ENCODE assay signal across 25 cellular contexts in the genomic region with DNA sequence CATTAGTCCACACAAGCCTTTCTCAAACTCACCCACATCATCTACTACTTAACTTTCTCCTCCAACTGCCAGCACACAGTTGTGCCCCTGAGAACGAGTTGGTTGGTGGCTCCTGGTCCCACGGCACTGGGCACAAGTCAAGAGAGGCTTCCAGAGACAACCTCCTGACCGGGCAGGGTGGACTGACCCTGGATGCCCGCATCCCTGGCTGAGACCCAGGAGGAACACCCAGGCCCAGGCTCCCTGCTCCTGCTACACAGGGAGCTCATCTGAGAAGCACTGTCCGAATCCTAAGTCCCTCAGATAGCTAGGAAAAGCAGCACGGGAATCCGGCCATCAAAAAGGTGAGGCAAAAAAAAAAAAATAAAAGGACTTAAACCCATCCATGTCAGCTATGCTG.
"Had no signal": no experiment of that assay in that cellular context is flagged by ENCODE, and none has a peak within 500 bp of the region (broad histone marks: within the 10 kb centered on the region; RNA-seq: fewer than 3 reads in every experiment).

No MANE protein-coding gene starts in this region.

- H3K4me1 ChIP-seq: adrenal gland, breast epithelium, Peyer's patch, SJCRH30 had no signal

- H3K27ac Mint-ChIP-seq: activated CD4-positive, alpha-beta memory T cell treated with anti-CD3 and anti-CD28 coated beads for 36 hours; activated CD4-positive, alpha-beta T cell treated with anti-CD3 and anti-CD28 coated beads, Interleukin-2, amount 10 ng/mL, durations not matched to agents 7 days and 5 days; activated naive CD4-positive, alpha-beta T cell treated with anti-CD3 and anti-CD28 coated beads for 36 hours; activated naive CD8-positive, alpha-beta T cell treated with anti-CD3 and anti-CD28 coated beads, Interleukin-2, amount 10 ng/mL, durations not matched to agents 7 days and 5 days; WTC11 had no signal

- H3K4me3 ChIP-seq: adrenal gland, breast epithelium, Peyer's patch, SJCRH30 had no signal

- H3K9me2 ChIP-seq: SK-N-SH had no signal

- H3K27me3 Mint-ChIP-seq: activated CD4-positive, alpha-beta memory T cell treated with anti-CD3 and anti-CD28 coated beads for 36 hours; activated CD4-positive, alpha-beta T cell treated with anti-CD3 and anti-CD28 coated beads, Interleukin-2, amount 10 ng/mL, durations not matched to agents 7 days and 5 days; activated naive CD8-positive, alpha-beta T cell treated with anti-CD3 and anti-CD28 coated beads, Interleukin-2, amount 10 ng/mL, durations not matched to agents 7 days and 5 days had no signal

- H3K9me3 ChIP-seq: adrenal gland, breast epithelium, Peyer's patch, SJCRH30, SK-N-SH had no signal

- ATAC-seq: activated T-cell treated with anti-CD3 and anti-CD28 coated beads, Interleukin-2, amount 50 U/mL, for 4 hours; WTC11 had no signal

- H3K4me2 ChIP-seq: SK-N-SH had no signal

- H3K4me1 Mint-ChIP-seq: activated CD4-positive, alpha-beta T cell treated with anti-CD3 and anti-CD28 coated beads, Interleukin-2, amount 10 ng/mL, durations not matched to agents 7 days and 5 days; activated naive CD8-positive, alpha-beta T cell treated with anti-CD3 and anti-CD28 coated beads, Interleukin-2, amount 10 ng/mL, durations not matched to agents 7 days and 5 days; WTC11 had no signal

- H3K4me3 Mint-ChIP-seq: activated CD4-positive, alpha-beta memory T cell treated with anti-CD3 and anti-CD28 coated beads for 36 hours; activated CD4-positive, alpha-beta T cell treated with anti-CD3 and anti-CD28 coated beads, Interleukin-2, amount 10 ng/mL, durations not matched to agents 7 days and 5 days; activated naive CD4-positive, alpha-beta T cell treated with anti-CD3 and anti-CD28 coated beads for 36 hours; activated naive CD8-positive, alpha-beta T cell treated with anti-CD3 and anti-CD28 coated beads, Interleukin-2, amount 10 ng/mL, durations not matched to agents 7 days and 5 days; activated T-cell treated with anti-CD3 and anti-CD28 coated beads, Interleukin-2, amount 50 U/mL, for 4 hours; WTC11 had no signal

- DNase-seq: activated CD4-positive, alpha-beta memory T cell treated with anti-CD3 and anti-CD28 coated beads for 36 hours; activated CD4-positive, alpha-beta T cell treated with anti-CD3 and anti-CD28 coated beads, Interleukin-2, amount 10 ng/mL, durations not matched to agents 7 days and 5 days; activated CD4-positive, CD25-positive, alpha-beta regulatory T cell treated with anti-CD3 and anti-CD28 coated beads, Interleukin-2, amount 50 U/mL, for 72 hours; activated CD8-positive, alpha-beta memory T cell treated with anti-CD3 and anti-CD28 coated beads for 24 hours; activated gamma-delta T cell; activated naive CD4-positive, alpha-beta T cell treated with anti-CD3 and anti-CD28 coated beads for 36 hours; activated naive CD8-positive, alpha-beta T cell treated with anti-CD3 and anti-CD28 coated beads, Interleukin-2, amount 10 ng/mL, durations not matched to agents 7 days and 5 days; activated T-cell treated with anti-CD3 and anti-CD28 coated beads, Interleukin-2, amount 50 U/mL, for 4 hours; adrenal gland; caudate nucleus; IMR-90; KG1; NCI-H1092; NCI-H1417; NCI-H1694; NCI-H2029 treated with DMSO at 0.1 percent for 48 hours; NCI-H510A treated with DMSO at 0.1 percent for 48 hours; NCI-H69; NK-92 treated with Interleukin-12 subunit alpha and Interleukin-12 subunit beta, amount 100 ng/mL, for 24 hours; Peyer's patch; Right ventricle myocardium superior; SJCRH30; SK-N-SH had no signal

- H3K27ac ChIP-seq: adrenal gland, breast epithelium, Peyer's patch, SJCRH30 had no signal

- H3K9me3 Mint-ChIP-seq: activated CD4-positive, alpha-beta memory T cell treated with anti-CD3 and anti-CD28 coated beads for 36 hours; activated CD4-positive, alpha-beta T cell treated with anti-CD3 and anti-CD28 coated beads, Interleukin-2, amount 10 ng/mL, durations not matched to agents 7 days and 5 days; activated naive CD4-positive, alpha-beta T cell treated with anti-CD3 and anti-CD28 coated beads for 36 hours; activated naive CD8-positive, alpha-beta T cell treated with anti-CD3 and anti-CD28 coated beads, Interleukin-2, amount 10 ng/mL, durations not matched to agents 7 days and 5 days; activated T-cell treated with anti-CD3 and anti-CD28 coated beads, Interleukin-2, amount 50 U/mL, for 4 hours; WTC11 had no signal

- H3K9ac ChIP-seq: SK-N-SH had no signal

- H3K27me3 ChIP-seq: adrenal gland, breast epithelium, Peyer's patch, SJCRH30 had no signal
